Comparison of ENCODE assay signal across 29 cellular contexts in the genomic region with DNA sequence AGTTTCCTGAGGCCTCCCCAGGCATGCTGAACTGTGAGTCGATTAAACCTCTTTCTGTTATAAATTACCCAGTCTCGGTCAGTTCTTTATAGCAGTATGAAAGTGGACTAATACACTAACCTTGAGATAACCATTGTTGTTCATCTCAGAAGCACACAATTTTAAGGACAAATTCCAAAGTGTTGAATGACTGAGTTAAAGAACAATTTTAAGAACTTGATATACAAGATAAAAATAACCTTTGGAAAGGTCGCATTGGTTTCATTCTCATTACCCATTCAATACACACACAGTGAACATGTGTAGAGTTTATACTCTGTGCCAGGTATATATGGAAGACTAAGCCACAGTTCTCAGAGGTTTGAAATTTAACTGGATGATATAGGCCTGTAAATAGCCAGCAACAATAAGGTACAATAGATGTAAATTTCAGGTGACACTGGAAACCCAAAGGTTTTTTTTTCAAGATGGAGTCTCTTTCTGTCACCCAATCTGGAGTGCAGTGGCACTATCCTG. TPM values are rescaled to one million over a fixed set of nuclear protein-coding genes. Genes with fewer than 3 reads are reported as not detected.
DNase-seq lines count a peak whose midpoint lies in the region; ATAC-seq and TF ChIP-seq lines count a peak whose summit lies in the region.
"Had no signal": no experiment of that assay in that cellular context is flagged by ENCODE, and none has a peak within 500 bp of the region (broad histone marks: within the 10 kb centered on the region; RNA-seq: fewer than 3 reads in every experiment).

No MANE protein-coding gene starts in this region.

- H3K9me3 ChIP-seq in aorta (ENCODE audit: control insufficient read depth, low read length), result no peaks in the 10 kb centered on the region
- H3K9me3 ChIP-seq: transverse colon had no signal

- no peak for DNase-seq in activated T-cell treated with anti-CD3 and anti-CD28 coated beads, Interleukin-2, amount 50 U/mL, for 72 hours
- DNase-seq in activated T-cell treated with anti-CD3 and anti-CD28 coated beads for 4 hours (no peak), nephron progenitor cell (no peak), aorta (no peak), inferior parietal cortex (ENCODE audit: extremely low spot score) (no peak)
- DNase-seq in activated naive CD8-positive, alpha-beta T cell treated with anti-CD3 and anti-CD28 coated beads, Interleukin-2, amount 50 U/mL, for 24 hours, result no peak
- DNase-seq: activated B cell treated with CpG ODN at 0.5 μM for 24 hours; activated naive CD4-positive, alpha-beta T cell treated with Interleukin-2 at 50 U/mL for 16 hours; AML-193; amygdala; CD4-positive, CD25-positive, alpha-beta regulatory T cell; GOT3; hypothalamus; Kasumi-1; NCI-H1417 treated with DMSO at 0.1 percent for 48 hours; NCI-H2081; NCI-H526 treated with DMSO at 0.1 percent for 48 hours; right cardiac atrium; stimulated activated CD4-positive, alpha-beta T cell treated with anti-CD3 and anti-CD28 coated beads, Interleukin-12 subunit alpha, Interleukin-12 subunit beta, amount 100 ng/mL, for 4 hours; stimulated activated CD4-positive, alpha-beta T cell treated with anti-CD3 and anti-CD28 coated beads, Interleukin-2, amount 100 ng/mL, for 48 hours; transverse colon had no signal

- TF ChIP-seq CTCF in nephron progenitor cell (IDR thresholded peaks at IDR 0.05), result no peak

- intact Hi-C loops in aorta (cut with DNase I), result no loop called here

- H3K27ac Mint-ChIP-seq in activated T-cell treated with anti-CD3 and anti-CD28 coated beads, Interleukin-2, amount 50 U/mL, for 72 hours, result no peak overlapping the region
- H3K27ac Mint-ChIP-seq in activated naive CD8-positive, alpha-beta T cell treated with anti-CD3 and anti-CD28 coated beads, Interleukin-2, amount 50 U/mL, for 24 hours, result peak overlapping the region; percentile 73
- H3K27ac Mint-ChIP-seq in nephron progenitor cell, result peak overlapping the region; percentile 88
- H3K27ac Mint-ChIP-seq: activated B cell treated with CpG ODN at 0.5 μM for 24 hours; activated T-helper 1 cell treated with anti-CD3 and anti-CD28 coated beads, Interleukin-12 subunit alpha, Interleukin-12 subunit beta, Interleukin-2, Interleukin-4 antibody, amounts not matched to agents 30 ng/mL and 10 ng/mL and 1 ng/mL, durations not matched to agents 14 hours and 24 hours and 36 hours; CD4-positive, CD25-positive, alpha-beta regulatory T cell; neural progenitor cell; T-helper 1 cell treated with Interleukin-12 subunit alpha and Interleukin-12 subunit beta and Interleukin-4 antibody, amounts not matched to agents 30 μg/mL and 1 μg/mL, for 36 hours had no signal

- peak overlapping the region; percentile 55 to 56 for H3K4me3 Mint-ChIP-seq in activated T-cell treated with anti-CD3 and anti-CD28 coated beads, Interleukin-2, amount 50 U/mL, for 72 hours
- H3K4me3 Mint-ChIP-seq in activated naive CD8-positive, alpha-beta T cell treated with anti-CD3 and anti-CD28 coated beads, Interleukin-2, amount 50 U/mL, for 24 hours, result peak overlapping the region; percentile 13
- H3K4me3 Mint-ChIP-seq in nephron progenitor cell, result no peak overlapping the region
- H3K4me3 Mint-ChIP-seq: activated B cell treated with CpG ODN at 0.5 μM for 24 hours; activated T-helper 1 cell treated with anti-CD3 and anti-CD28 coated beads, Interleukin-12 subunit alpha, Interleukin-12 subunit beta, Interleukin-2, Interleukin-4 antibody, amounts not matched to agents 30 ng/mL and 10 ng/mL and 1 ng/mL, durations not matched to agents 14 hours and 24 hours and 36 hours; CD4-positive, CD25-positive, alpha-beta regulatory T cell; neural progenitor cell; T-helper 1 cell treated with Interleukin-12 subunit alpha and Interleukin-12 subunit beta and Interleukin-4 antibody, amounts not matched to agents 30 μg/mL and 1 μg/mL, for 36 hours had no signal

- H3K36me3 ChIP-seq in aorta (ENCODE audit: control insufficient read depth in 1 of 2, insufficient read depth in 2 of 2, low read length in 1 of 2), result no peaks in the 10 kb centered on the region
- H3K36me3 ChIP-seq: neural progenitor cell, transverse colon had no signal

- peak overlapping the region; percentile 64 to 88 for H3K27ac ChIP-seq in aorta (ENCODE audit: low read depth in 1 of 2, low read length in 2 of 2)
- H3K27ac ChIP-seq: neural progenitor cell, parathyroid adenoma, transverse colon had no signal

- H3K4me1 Mint-ChIP-seq in activated T-cell treated with anti-CD3 and anti-CD28 coated beads, Interleukin-2, amount 50 U/mL, for 72 hours (ENCODE audit: low read depth), result peaks cover 24% of the 10 kb centered on the region
- H3K4me1 Mint-ChIP-seq in activated naive CD8-positive, alpha-beta T cell treated with anti-CD3 and anti-CD28 coated beads, Interleukin-2, amount 50 U/mL, for 24 hours, result peaks cover 24% of the 10 kb centered on the region
- peaks cover 37% of the 10 kb centered on the region for H3K4me1 Mint-ChIP-seq in nephron progenitor cell

- 5 to 9% methylated on average over 3 of the region's 3 CpGs for WGBS in aorta, 2 donors

- ATAC-seq in activated T-cell treated with anti-CD3 and anti-CD28 coated beads, Interleukin-2, amount 50 U/mL, for 72 hours (replicated peaks in 1 of 2), result no peak
- ATAC-seq in activated naive CD8-positive, alpha-beta T cell treated with anti-CD3 and anti-CD28 coated beads, Interleukin-2, amount 50 U/mL, for 24 hours, result peak; percentile 75
- no peak for ATAC-seq in aorta (ENCODE audit: low FRiP score)
- ATAC-seq in HG02981 (IDR thresholded peaks at IDR 0.05; ENCODE audit: unreplicated experiment), result no peak
- ATAC-seq in HG03045 (IDR thresholded peaks at IDR 0.05; ENCODE audit: unreplicated experiment), result no peak
- ATAC-seq: right cardiac atrium, Right ventricle myocardium inferior, SK-N-SH treated with all-trans-retinoic acid at 6 μM for 48 hours had no signal

- no peak overlapping the region for H3K4me3 ChIP-seq in aorta (ENCODE audit: low read length in 2 of 2)
- H3K4me3 ChIP-seq: neural progenitor cell, transverse colon had no signal

- H3K4me1 ChIP-seq in aorta (ENCODE audit: control insufficient read depth in 1 of 2, insufficient read depth in 2 of 2, low read length in 2 of 2), result peaks cover 1 to 2% of the 10 kb centered on the region in 2 donors
- H3K4me1 ChIP-seq: parathyroid adenoma, transverse colon had no signal

- H3K27me3 Mint-ChIP-seq in activated T-cell treated with anti-CD3 and anti-CD28 coated beads, Interleukin-2, amount 50 U/mL, for 72 hours (ENCODE audit: low read depth), result peaks cover 8% of the 10 kb centered on the region
- H3K27me3 Mint-ChIP-seq in activated naive CD8-positive, alpha-beta T cell treated with anti-CD3 and anti-CD28 coated beads, Interleukin-2, amount 50 U/mL, for 24 hours, result peaks cover 4% of the 10 kb centered on the region
- peaks cover 4% of the 10 kb centered on the region for H3K27me3 Mint-ChIP-seq in nephron progenitor cell (ENCODE audit: low read depth, poor library complexity)
- H3K27me3 Mint-ChIP-seq: activated B cell treated with CpG ODN at 0.5 μM for 24 hours had no signal

- H3K27me3 ChIP-seq in aorta (ENCODE audit: control insufficient read depth in 1 of 2, insufficient read depth in 2 of 2, low read length in 1 of 2), result no peaks in the 10 kb centered on the region
- H3K27me3 ChIP-seq: neural progenitor cell, transverse colon had no signal

- H3K9me3 Mint-ChIP-seq in activated T-cell treated with anti-CD3 and anti-CD28 coated beads, Interleukin-2, amount 50 U/mL, for 72 hours, result no peaks in the 10 kb centered on the region
- H3K9me3 Mint-ChIP-seq in activated naive CD8-positive, alpha-beta T cell treated with anti-CD3 and anti-CD28 coated beads, Interleukin-2, amount 50 U/mL, for 24 hours, result no peaks in the 10 kb centered on the region
- H3K9me3 Mint-ChIP-seq in nephron progenitor cell, result peaks cover 6% of the 10 kb centered on the region
- H3K9me3 Mint-ChIP-seq: activated B cell treated with CpG ODN at 0.5 μM for 24 hours; activated T-helper 1 cell treated with anti-CD3 and anti-CD28 coated beads, Interleukin-12 subunit alpha, Interleukin-12 subunit beta, Interleukin-2, Interleukin-4 antibody, amounts not matched to agents 30 ng/mL and 10 ng/mL and 1 ng/mL, durations not matched to agents 14 hours and 24 hours and 36 hours; T-helper 1 cell treated with Interleukin-12 subunit alpha and Interleukin-12 subunit beta and Interleukin-4 antibody, amounts not matched to agents 30 μg/mL and 1 μg/mL, for 36 hours had no signal

- no peaks in the 10 kb centered on the region for H3K36me3 Mint-ChIP-seq in activated T-cell treated with anti-CD3 and anti-CD28 coated beads, Interleukin-2, amount 50 U/mL, for 72 hours (ENCODE audit: insufficient read depth in 2 of 2)
- no peaks in the 10 kb centered on the region for H3K36me3 Mint-ChIP-seq in activated naive CD8-positive, alpha-beta T cell treated with anti-CD3 and anti-CD28 coated beads, Interleukin-2, amount 50 U/mL, for 24 hours (ENCODE audit: low read depth)
- no peaks in the 10 kb centered on the region for H3K36me3 Mint-ChIP-seq in nephron progenitor cell (ENCODE audit: low read depth)
- H3K36me3 Mint-ChIP-seq: CD4-positive, CD25-positive, alpha-beta regulatory T cell had no signal

RNA-seq across cellular contexts. Expression of gene SRSF10, which starts 19.1 kb away (rescaled TPM):
- total RNA-seq in activated T-cell treated with anti-CD3 and anti-CD28 coated beads, Interleukin-2, amount 50 U/mL, for 72 hours, result 100 to 1,000 TPM; 217 to 264 TPM
- 10 to 100 TPM; 91.1 to 98.4 TPM for total RNA-seq in aorta
- polyA plus RNA-seq in aorta, result 100 to 1,000 TPM in 1 of 2 donors, 10 to 100 TPM in 1; 50.1 to 114 TPM

RNA-seq across cellular contexts. Expression of gene PNRC2, which starts 39.6 kb away (rescaled TPM):
- 100 to 1,000 TPM; 187 to 196 TPM for total RNA-seq in activated T-cell treated with anti-CD3 and anti-CD28 coated beads, Interleukin-2, amount 50 U/mL, for 72 hours
- 10 to 100 TPM; 93.5 to 94.7 TPM for total RNA-seq in aorta
- polyA plus RNA-seq in aorta, result 100 to 1,000 TPM in 1 of 2 donors, 10 to 100 TPM in 1; 75.3 to 141 TPM
